Comparison of ENCODE assay signal across 8 cellular contexts in genomic region chr5:141906972-141907371, GRCh38. TPM values are rescaled to one million over a fixed set of nuclear protein-coding genes. Genes with fewer than 3 reads are reported as not detected.
"Had no signal": no experiment of that assay in that cellular context is flagged by ENCODE, and none has a peak within 500 bp of the region (broad histone marks: within the 10 kb centered on the region; RNA-seq: fewer than 3 reads in every experiment).

No MANE protein-coding gene starts in this region.

- FAIRE-seq: HepG2, HTR-8/SVneo had no signal

- H3K4me2 ChIP-seq: KMS-11 had no signal

- H3K9ac ChIP-seq: KMS-11 had no signal

- DNase-seq: IMR-90, KBM-7, KG1 had no signal

- ATAC-seq: HepG2 had no signal

- H3K27ac ChIP-seq: HL-60, KMS-11 had no signal

RNA-seq across cellular contexts. Expression of gene PCDH12, which starts 51.0 kb away (rescaled TPM):
- total RNA-seq: HepG2, HT-29 had no signal
- polyA plus RNA-seq: HepG2 had no signal
